Comparison of ENCODE assay signal across 1 cellular context in genomic region chr9:123942542-123942941, GRCh38.
TF ChIP-seq lines count a peak whose summit lies in the region.

No MANE protein-coding gene starts in this region.

TF ChIP-seq in H1, 55 proteins besides CTCF, POLR2A, EP300 and RAD21:
- TF ChIP-seq TEAD4 (IDR thresholded peaks at IDR 0.05; ENCODE audit: low read depth, low read length) (no peak), GABPA (IDR thresholded peaks at IDR 0.05; ENCODE audit: borderline replicate concordance, insufficient read depth, low read length) (no peak), E2F6 (IDR thresholded peaks at IDR 0.05) (no peak), KDM4A (IDR thresholded peaks at IDR 0.05; ENCODE audit: low read depth, low read length, severe bottlenecking) (no peak), POLR2AphosphoS5 (IDR thresholded peaks at IDR 0.05; ENCODE audit: low read depth, low read length) (no peak)
